11 cellular contexts compared by ENCODE assay signal in the genomic region with DNA sequence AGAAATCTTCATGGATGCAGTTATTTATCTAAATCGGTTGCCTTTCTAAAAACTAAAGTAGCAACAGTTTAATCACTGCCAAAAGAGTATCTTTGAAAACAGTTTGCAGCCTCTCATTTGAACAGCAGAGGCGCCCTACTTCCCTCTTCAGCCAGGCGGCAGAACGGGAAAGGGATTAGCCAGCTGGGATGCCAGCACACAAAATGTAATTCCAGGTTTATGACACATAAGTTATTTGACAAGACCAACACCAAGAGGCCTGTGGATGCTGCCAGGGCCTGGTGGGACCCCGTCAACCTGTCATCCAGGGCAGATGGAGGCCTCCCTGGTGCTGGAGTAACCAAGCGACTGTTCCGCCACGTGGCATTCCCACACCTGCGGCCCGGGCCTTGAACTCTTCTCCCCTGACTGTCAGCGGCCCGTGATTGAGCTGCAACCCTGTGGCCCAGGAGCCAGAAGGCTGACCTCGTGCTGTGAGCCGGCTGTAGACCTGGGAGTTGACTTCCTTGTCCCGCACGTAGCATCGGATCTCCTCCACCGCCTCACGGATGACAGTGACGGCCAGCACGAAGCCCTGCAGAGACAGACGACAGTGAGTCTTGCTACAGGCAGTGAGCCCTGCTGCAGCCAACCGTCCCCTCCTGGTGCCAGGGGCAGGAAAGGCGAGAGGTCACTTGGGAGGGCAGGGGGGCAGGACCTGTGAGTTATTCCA. TPM values are rescaled to one million over a fixed set of nuclear protein-coding genes. Genes with fewer than 3 reads are reported as not detected.
DNase-seq lines count a peak whose midpoint lies in the region; ATAC-seq and TF ChIP-seq lines count a peak whose summit lies in the region.
"Had no signal": no experiment of that assay in that cellular context is flagged by ENCODE, and none has a peak within 500 bp of the region (broad histone marks: within the 10 kb centered on the region; RNA-seq: fewer than 3 reads in every experiment).

No MANE protein-coding gene starts in this region.

- no peak overlapping the region for H3K27ac Mint-ChIP-seq in activated CD4-positive, alpha-beta memory T cell treated with anti-CD3 and anti-CD28 coated beads for 36 hours
- H3K27ac Mint-ChIP-seq: dendritic cell treated with granulocyte-macrophage colony-stimulating factor and Interleukin-4, amounts not matched to agents 40 ng/mL and 50 ng/mL, for 4 days had no signal

- no peaks in the 10 kb centered on the region for H3K36me3 ChIP-seq in cardiac muscle cell
- H3K36me3 ChIP-seq in kidney epithelial cell (ENCODE audit: control insufficient read depth, insufficient read depth, low read length): no peaks in the 10 kb centered on the region
- H3K36me3 ChIP-seq in gastroesophageal sphincter: peaks cover 0 to 48% of the 10 kb centered on the region in 2 donors
- H3K36me3 ChIP-seq: ovary had no signal

- no peak for TF ChIP-seq POLR2A in gastroesophageal sphincter (IDR thresholded peaks at IDR 0.05)

- H3K27me3 Mint-ChIP-seq in activated CD4-positive, alpha-beta memory T cell treated with anti-CD3 and anti-CD28 coated beads for 36 hours: peaks cover 22% of the 10 kb centered on the region
- H3K27me3 Mint-ChIP-seq: dendritic cell treated with granulocyte-macrophage colony-stimulating factor and Interleukin-4, amounts not matched to agents 40 ng/mL and 50 ng/mL, for 4 days had no signal

- DNase-seq in cardiac muscle cell (ENCODE audit: low read depth in 1 of 2, low spot score in 1 of 2): peak; percentile 22 to 57
- DNase-seq in left ventricle myocardium superior: no peak
- peak; percentile 27 for DNase-seq in astrocyte of the cerebellum (ENCODE audit: low read depth)
- no peak for DNase-seq in kidney epithelial cell (ENCODE audit: low read depth)
- DNase-seq in OCI-M2 (lab: John Stamatoyannopoulos, UW; ENCODE audit: unreplicated experiment): no peak
- no peak for DNase-seq in activated CD4-positive, alpha-beta memory T cell treated with anti-CD3 and anti-CD28 coated beads for 36 hours
- DNase-seq: ovary had no signal

- H3K4me3 ChIP-seq in cardiac muscle cell (no peak overlapping the region), astrocyte of the cerebellum (ENCODE audit: low read depth, low read length) (no peak overlapping the region), kidney epithelial cell (ENCODE audit: low read depth, low read length) (no peak overlapping the region), gastroesophageal sphincter (no peak overlapping the region)
- H3K4me3 ChIP-seq: ovary had no signal

- CTCF ChIA-PET in activated CD4-positive, alpha-beta memory T cell treated with anti-CD3 and anti-CD28 coated beads for 36 hours (lab: Charles Lee): no interaction called here

- in situ Hi-C loops in astrocyte of the cerebellum (cut with HindIII; ENCODE audit: low sequenced_read_pairs): no loop called here

- TF ChIP-seq CTCF in cardiac muscle cell (IDR thresholded peaks at IDR 0.05; ENCODE audit: low read depth, low read length) (peak; percentile 78), astrocyte of the cerebellum (IDR thresholded peaks at IDR 0.05; ENCODE audit: low read depth, low read length, missing control alignments) (peak; percentile 78), kidney epithelial cell (IDR thresholded peaks at IDR 0.05; ENCODE audit: insufficient read depth, low read length, poor library complexity, severe bottlenecking) (peak; percentile 61), gastroesophageal sphincter (IDR thresholded peaks at IDR 0.05) (no peak)

- ATAC-seq in left ventricle myocardium superior (no peak), gastroesophageal sphincter (no peak), HG02571 (IDR thresholded peaks at IDR 0.05; ENCODE audit: unreplicated experiment) (no peak)

- no peaks in the 10 kb centered on the region for H3K9me3 Mint-ChIP-seq in activated CD4-positive, alpha-beta memory T cell treated with anti-CD3 and anti-CD28 coated beads for 36 hours
- H3K9me3 Mint-ChIP-seq: dendritic cell treated with granulocyte-macrophage colony-stimulating factor and Interleukin-4, amounts not matched to agents 40 ng/mL and 50 ng/mL, for 4 days had no signal

- no peaks in the 10 kb centered on the region for H3K36me3 Mint-ChIP-seq in activated CD4-positive, alpha-beta memory T cell treated with anti-CD3 and anti-CD28 coated beads for 36 hours

- H3K4me1 ChIP-seq in cardiac muscle cell (ENCODE audit: low read depth): no peaks in the 10 kb centered on the region
- peaks cover 0 to 8% (median 0%) of the 10 kb centered on the region in 3 donors for H3K4me1 ChIP-seq in gastroesophageal sphincter

- intact Hi-C loops in left ventricle myocardium superior (cut with micrococcal nuclease): no loop called here
- intact Hi-C loops in activated CD4-positive, alpha-beta memory T cell treated with anti-CD3 and anti-CD28 coated beads for 36 hours (cut with micrococcal nuclease): no loop called here

- peaks cover 13% of the 10 kb centered on the region for H3K4me1 Mint-ChIP-seq in activated CD4-positive, alpha-beta memory T cell treated with anti-CD3 and anti-CD28 coated beads for 36 hours (ENCODE audit: low read depth)

- WGBS in gastroesophageal sphincter (ENCODE audit: low coverage in 1 of 2), 2 donors: 67 to 85% methylated on average over 1 to 8 of the region's 24 CpGs

- H3K27ac ChIP-seq in cardiac muscle cell: no peak overlapping the region
- H3K27ac ChIP-seq in gastroesophageal sphincter: no peak overlapping the region
- H3K27ac ChIP-seq: C4-2B, ovary had no signal

- H3K9me3 ChIP-seq in cardiac muscle cell (ENCODE audit: low read depth): no peaks in the 10 kb centered on the region
- no peaks in the 10 kb centered on the region for H3K9me3 ChIP-seq in gastroesophageal sphincter
- H3K9me3 ChIP-seq: ovary had no signal

- no peaks in the 10 kb centered on the region for H3K27me3 ChIP-seq in cardiac muscle cell
- H3K27me3 ChIP-seq in kidney epithelial cell (ENCODE audit: control insufficient read depth, insufficient read depth, low read length): no peaks in the 10 kb centered on the region
- no peaks in the 10 kb centered on the region for H3K27me3 ChIP-seq in gastroesophageal sphincter
- H3K27me3 ChIP-seq: ovary had no signal

- H3K4me3 Mint-ChIP-seq in activated CD4-positive, alpha-beta memory T cell treated with anti-CD3 and anti-CD28 coated beads for 36 hours: no peak overlapping the region
- H3K4me3 Mint-ChIP-seq: dendritic cell treated with granulocyte-macrophage colony-stimulating factor and Interleukin-4, amounts not matched to agents 40 ng/mL and 50 ng/mL, for 4 days had no signal

- TF ChIP-seq EP300 in gastroesophageal sphincter (IDR thresholded peaks at IDR 0.05): no peak

- POLR2A ChIA-PET in activated CD4-positive, alpha-beta memory T cell treated with anti-CD3 and anti-CD28 coated beads for 36 hours (lab: Charles Lee): interaction anchor here (0.5 kb wide), 1 partner anchor 104 kb away, joined by 3 read pairs; no protein-coding TSS in a partner anchor

RNA-seq across cellular contexts. Expression of gene ATP9A, which starts 55.5 kb away (rescaled TPM):
- 15.2 and 16.9 TPM in 2 replicates for total RNA-seq in cardiac muscle cell
- 11.3 and 13.2 TPM in 2 replicates for polyA plus RNA-seq in cardiac muscle cell
- total RNA-seq in left ventricle myocardium superior: 21.2 TPM
- total RNA-seq in kidney epithelial cell: 37.6 and 37.9 TPM in 2 replicates
- total RNA-seq in gastroesophageal sphincter: 10 to 100 TPM; 49.3 to 80.2 (median 57.7) TPM
- total RNA-seq in activated CD4-positive, alpha-beta memory T cell treated with anti-CD3 and anti-CD28 coated beads for 36 hours: 1 to 10 TPM; 1.4 to 1.6 TPM

Comparison
In these comparisons a context has a peak if more than half of its experiments do, and no peak if none do; other contexts are left out.
1. DNase-seq: peak in cardiac muscle cell (2 of 2) and astrocyte of the cerebellum (single experiment); none in left ventricle myocardium superior (single experiment), kidney epithelial cell (single experiment), OCI-M2 (single experiment) and activated CD4-positive, alpha-beta memory T cell treated with anti-CD3 and anti-CD28 coated beads for 36 hours (single experiment).
2. CTCF ChIP-seq: peak in cardiac muscle cell (single experiment), astrocyte of the cerebellum (single experiment) and kidney epithelial cell (single experiment); none in gastroesophageal sphincter (0 of 4).